Comparison of ENCODE assay signal across 8 cellular contexts in genomic region chr1:156053770-156054499, GRCh38. TPM values are rescaled to one million over a fixed set of nuclear protein-coding genes. Genes with fewer than 3 reads are reported as not detected.
A peak's percentile ranks its signal among the peaks of the same experiment; 100 is the strongest.
DNase-seq lines count a peak whose midpoint lies in the region; ATAC-seq and TF ChIP-seq lines count a peak whose summit lies in the region.

Gene UBQLN4, minus strand, starts transcription at chr1:156053798. Its CDS starts 97 bp downstream, at chr1:156053701.

- DNase-seq in NCI-H2081 (lab: John Stamatoyannopoulos, UW) (peak; percentile 89), NCI-H2081 treated with DMSO at 0.1 percent for 48 hours (lab: John Stamatoyannopoulos, UW) (no peak), NCI-H510A (lab: John Stamatoyannopoulos, UW) (peak; percentile 81), colonic mucosa (peak; percentile 87), left lobe of liver (ENCODE audit: low spot score) (peak; percentile 87)
- peak; percentile 89 for DNase-seq in activated CD4-positive, alpha-beta T cell treated with anti-CD3 and anti-CD28 coated beads for 48 hours
- peak; percentile 85 for DNase-seq in stimulated activated CD4-positive, alpha-beta T cell treated with anti-CD3 and anti-CD28 coated beads, Interleukin-2, amount 100 ng/mL, for 4 hours (ENCODE audit: low read depth)

- peak within 1 kb of the TSS; percentile 98 for H3K4me3 ChIP-seq in colonic mucosa

- H3K27me3 ChIP-seq in colonic mucosa = no peaks in the 10 kb centered on the region

- TF ChIP-seq CTCF in colonic mucosa (IDR thresholded peaks at IDR 0.05) = peak; percentile 48

- H3K36me3 ChIP-seq in colonic mucosa = no peaks in the 10 kb centered on the region

- intact Hi-C loops in colonic mucosa (cut with DNase I) = no loop called here

- peak within 1 kb of the TSS; percentile 97 for H3K27ac ChIP-seq in colonic mucosa

- ATAC-seq in HG03139 (IDR thresholded peaks at IDR 0.05; ENCODE audit: unreplicated experiment) (peak; percentile 43), left lobe of liver (peak; percentile 83)

- H3K9me3 ChIP-seq in colonic mucosa = no peaks in the 10 kb centered on the region

- H3K9ac ChIP-seq in colonic mucosa (ENCODE audit: low read depth in 2 of 2, low read length in 2 of 2) = peak within 1 kb of the TSS; percentile 76 to 84

- H3K4me1 ChIP-seq in colonic mucosa = peaks cover 8% of the 10 kb centered on the region

RNA-seq across cellular contexts. Expression of gene UBQLN4, which starts in this region (rescaled TPM):
- total RNA-seq in colonic mucosa (10 to 100 TPM; 23.2 to 43.4 TPM), left lobe of liver (21.2 TPM)
